Comparison of ENCODE assay signal across 1 cellular context in genomic region chr14:105474478-105475268, GRCh38.
TF ChIP-seq lines count a peak whose summit lies in the region.

Gene CRIP2, plus strand, starts transcription at chr14:105474821. Its CDS starts 42 bp downstream, at chr14:105474863.

TF ChIP-seq in H1, 55 proteins besides CTCF, POLR2A, EP300 and RAD21:
- TF ChIP-seq TAF1 (IDR thresholded peaks at IDR 0.05; ENCODE audit: low read depth, low read length) (0 out of 2 replicates have a peak, but pooled peaks have one; percentile 7), E2F6 (IDR thresholded peaks at IDR 0.05) (no peak), SRF (IDR thresholded peaks at IDR 0.05; ENCODE audit: low read depth, low read length) (0 out of 2 replicates have a peak, but pooled peaks have one; percentile 1), KDM4A (IDR thresholded peaks at IDR 0.05; ENCODE audit: low read depth, low read length, severe bottlenecking) (peak; percentile 89), EGR1 (IDR thresholded peaks at IDR 0.05; ENCODE audit: borderline replicate concordance, low read depth, low read length) (peak; percentile 50; the same call in 1 of the 2 replicates), CEBPB (IDR thresholded peaks at IDR 0.05; ENCODE audit: low read depth, low read length) (no peak), PHF8 (conservative IDR thresholded peaks at IDR 0.05; ENCODE audit: low read depth, low read length) (0 out of 2 replicates have a peak, but pooled peaks have one; percentile 40)
TF ChIP-seq in H1: peak in this region for 5.
